2 cellular contexts compared by ENCODE assay signal in the genomic region with DNA sequence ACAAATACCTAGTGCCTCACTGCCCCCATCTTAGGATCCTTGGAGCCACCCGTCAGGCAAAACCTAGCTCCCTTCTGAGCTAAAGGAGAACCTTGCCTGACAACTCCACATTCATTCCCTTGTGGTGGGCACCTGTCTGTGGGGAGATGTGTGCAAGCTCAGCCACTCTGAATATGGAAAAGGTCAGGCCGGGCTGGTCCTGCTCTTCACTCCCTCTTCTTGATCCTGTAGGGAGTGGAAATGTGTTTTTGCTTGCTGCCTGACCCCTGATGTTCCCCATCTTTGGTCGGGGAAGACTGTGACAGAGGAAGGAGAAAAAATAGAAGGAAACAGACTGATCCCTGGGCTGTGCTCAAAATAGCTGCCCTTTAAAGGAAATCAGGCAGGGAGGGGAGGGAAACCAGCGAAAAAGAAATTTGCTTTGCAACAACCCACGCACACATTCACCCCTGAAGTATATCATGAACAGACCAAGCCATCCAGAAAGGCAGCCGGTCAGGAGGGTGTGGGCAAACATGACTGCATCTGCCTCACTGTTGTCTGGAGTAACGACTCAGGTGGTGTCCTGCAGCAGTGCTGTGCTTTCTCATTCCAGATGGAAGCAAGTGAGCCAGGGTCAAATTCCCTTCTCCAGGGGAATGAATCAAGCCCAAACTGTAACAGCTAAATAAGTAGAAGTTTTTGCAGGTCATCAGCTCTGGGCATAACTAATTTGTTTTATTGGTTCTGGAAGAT.
TF ChIP-seq lines count a peak whose summit lies in the region.

No MANE protein-coding gene starts in this region.

TF ChIP-seq in SK-N-SH treated with all-trans-retinoic acid at 6 μM for 48 hours, 23 proteins besides CTCF, POLR2A, EP300 and RAD21:
- TF ChIP-seq ZFP30 (CRISPR knock-in tag; IDR thresholded peaks at IDR 0.05) (no peak), TCF4 (CRISPR knock-in tag; IDR thresholded peaks at IDR 0.05; ENCODE audit: borderline replicate concordance) (no peak), GLIS3 (CRISPR knock-in tag; IDR thresholded peaks at IDR 0.05) (no peak), ZFP3 (CRISPR knock-in tag; IDR thresholded peaks at IDR 0.05) (no peak), ZNF70 (CRISPR knock-in tag; IDR thresholded peaks at IDR 0.05) (no peak), CSDC2 (CRISPR knock-in tag; IDR thresholded peaks at IDR 0.05) (no peak), RARB (CRISPR knock-in tag; IDR thresholded peaks at IDR 0.05) (no peak), BACH2 (CRISPR knock-in tag; IDR thresholded peaks at IDR 0.05; ENCODE audit: borderline replicate concordance) (no peak), OSR1 (CRISPR knock-in tag; IDR thresholded peaks at IDR 0.05) (no peak), PPARA (CRISPR knock-in tag; IDR thresholded peaks at IDR 0.05; ENCODE audit: borderline replicate concordance) (no peak), SNAI2 (CRISPR knock-in tag; IDR thresholded peaks at IDR 0.05) (no peak), ESRRG (CRISPR knock-in tag; IDR thresholded peaks at IDR 0.05) (no peak), ARNTL (CRISPR knock-in tag; IDR thresholded peaks at IDR 0.05; ENCODE audit: borderline replicate concordance, low read depth) (no peak)

TF ChIP-seq in SK-N-SH, 30 proteins besides CTCF, POLR2A, EP300 and RAD21:
- TF ChIP-seq FOXM1 (IDR thresholded peaks at IDR 0.05; ENCODE audit: low read depth) = no peak
- TF ChIP-seq, protein P1, sequence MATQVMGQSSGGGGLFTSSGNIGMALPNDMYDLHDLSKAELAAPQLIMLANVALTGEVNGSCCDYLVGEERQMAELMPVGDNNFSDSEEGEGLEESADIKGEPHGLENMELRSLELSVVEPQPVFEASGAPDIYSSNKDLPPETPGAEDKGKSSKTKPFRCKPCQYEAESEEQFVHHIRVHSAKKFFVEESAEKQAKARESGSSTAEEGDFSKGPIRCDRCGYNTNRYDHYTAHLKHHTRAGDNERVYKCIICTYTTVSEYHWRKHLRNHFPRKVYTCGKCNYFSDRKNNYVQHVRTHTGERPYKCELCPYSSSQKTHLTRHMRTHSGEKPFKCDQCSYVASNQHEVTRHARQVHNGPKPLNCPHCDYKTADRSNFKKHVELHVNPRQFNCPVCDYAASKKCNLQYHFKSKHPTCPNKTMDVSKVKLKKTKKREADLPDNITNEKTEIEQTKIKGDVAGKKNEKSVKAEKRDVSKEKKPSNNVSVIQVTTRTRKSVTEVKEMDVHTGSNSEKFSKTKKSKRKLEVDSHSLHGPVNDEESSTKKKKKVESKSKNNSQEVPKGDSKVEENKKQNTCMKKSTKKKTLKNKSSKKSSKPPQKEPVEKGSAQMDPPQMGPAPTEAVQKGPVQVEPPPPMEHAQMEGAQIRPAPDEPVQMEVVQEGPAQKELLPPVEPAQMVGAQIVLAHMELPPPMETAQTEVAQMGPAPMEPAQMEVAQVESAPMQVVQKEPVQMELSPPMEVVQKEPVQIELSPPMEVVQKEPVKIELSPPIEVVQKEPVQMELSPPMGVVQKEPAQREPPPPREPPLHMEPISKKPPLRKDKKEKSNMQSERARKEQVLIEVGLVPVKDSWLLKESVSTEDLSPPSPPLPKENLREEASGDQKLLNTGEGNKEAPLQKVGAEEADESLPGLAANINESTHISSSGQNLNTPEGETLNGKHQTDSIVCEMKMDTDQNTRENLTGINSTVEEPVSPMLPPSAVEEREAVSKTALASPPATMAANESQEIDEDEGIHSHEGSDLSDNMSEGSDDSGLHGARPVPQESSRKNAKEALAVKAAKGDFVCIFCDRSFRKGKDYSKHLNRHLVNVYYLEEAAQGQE (IDR thresholded peaks at IDR 0.05; ENCODE audit: low read depth, low read length) = no peak
